In genomic region chr1:8439015-8439702, GRCh38 we compare ENCODE assay signal across 2 cellular contexts.
TF ChIP-seq lines count a peak whose summit lies in the region.

No MANE protein-coding gene starts in this region.

TF ChIP-seq in HEK293, 187 proteins besides CTCF, POLR2A, EP300 and RAD21 (continued from another document and continues in another):
- TF ChIP-seq ZNF223 (tag by site-specific recombination; IDR thresholded peaks at IDR 0.05): no peak
- peak; percentile 77 for TF ChIP-seq PRDM1 (tag by site-specific recombination; IDR thresholded peaks at IDR 0.05)
- 0 out of 2 replicates have a peak, but pooled peaks have one; percentile 11 for TF ChIP-seq ATF2 (tag by site-specific recombination; IDR thresholded peaks at IDR 0.05; ENCODE audit: low read depth)
- TF ChIP-seq ZFP41 (tag by site-specific recombination; IDR thresholded peaks at IDR 0.05; ENCODE audit: borderline replicate concordance): no peak
- no peak for TF ChIP-seq HOXA7 (CRISPR knock-in tag; IDR thresholded peaks at IDR 0.05; ENCODE audit: borderline replicate concordance)
- TF ChIP-seq ZNF514 (tag by site-specific recombination; IDR thresholded peaks at IDR 0.05): no peak
- peak; percentile 98 for TF ChIP-seq IKZF3 (tag by site-specific recombination; IDR thresholded peaks at IDR 0.05)
- peak; percentile 93 for TF ChIP-seq ZNF596 (tag by site-specific recombination; IDR thresholded peaks at IDR 0.05)
- no peak for TF ChIP-seq ZNF670 (tag by site-specific recombination; IDR thresholded peaks at IDR 0.05; ENCODE audit: low read depth)
- no peak for TF ChIP-seq ZNF555 (tag by site-specific recombination; conservative IDR thresholded peaks at IDR 0.05)
- no peak for TF ChIP-seq ZNF624 (tag by site-specific recombination; IDR thresholded peaks at IDR 0.05)
- peak; percentile 75 for TF ChIP-seq HIC1 (tag by site-specific recombination; IDR thresholded peaks at IDR 0.05)
- TF ChIP-seq ZNF248 (tag by site-specific recombination; IDR thresholded peaks at IDR 0.05): no peak
- TF ChIP-seq BCL11A (tag by site-specific recombination; IDR thresholded peaks at IDR 0.05; ENCODE audit: low read depth): peak; percentile 82; the same call in 1 of the 2 replicates
- no peak for TF ChIP-seq ZNF121 (tag by site-specific recombination; IDR thresholded peaks at IDR 0.05)
- TF ChIP-seq ZFP69B (tag by site-specific recombination; IDR thresholded peaks at IDR 0.05): peak; percentile 69; the same call in 1 of the 2 replicates
- TF ChIP-seq SALL2 (tag by site-specific recombination; IDR thresholded peaks at IDR 0.05; ENCODE audit: borderline replicate concordance): no peak
- no peak for TF ChIP-seq PBX3 (CRISPR knock-in tag; IDR thresholded peaks at IDR 0.05)
- no peak for TF ChIP-seq ZNF311 (tag by site-specific recombination; IDR thresholded peaks at IDR 0.05; ENCODE audit: borderline replicate concordance)
- no peak for TF ChIP-seq ZNF707 (tag by site-specific recombination; IDR thresholded peaks at IDR 0.05)
- no peak for TF ChIP-seq ZNF416 (tag by site-specific recombination; IDR thresholded peaks at IDR 0.05)
- peak; percentile 98 for TF ChIP-seq WT1 (tag by site-specific recombination; IDR thresholded peaks at IDR 0.05)
- TF ChIP-seq ZSCAN16 (tag by site-specific recombination; IDR thresholded peaks at IDR 0.05): no peak; the same call in 1 of the 2 replicates
- no peak for TF ChIP-seq ZNF530 (tag by site-specific recombination; IDR thresholded peaks at IDR 0.05; ENCODE audit: low read depth)
- no peak for TF ChIP-seq SCRT2 (tag by site-specific recombination; IDR thresholded peaks at IDR 0.05)
- no peak for TF ChIP-seq HOXC10 (CRISPR knock-in tag; IDR thresholded peaks at IDR 0.05)
- no peak for TF ChIP-seq ZNF571 (tag by site-specific recombination; IDR thresholded peaks at IDR 0.05)
- no peak for TF ChIP-seq ZNF114 (tag by site-specific recombination; IDR thresholded peaks at IDR 0.05)
- TF ChIP-seq ZNF26 (tag by site-specific recombination; IDR thresholded peaks at IDR 0.05): no peak
- TF ChIP-seq ZNF202 (tag by site-specific recombination; IDR thresholded peaks at IDR 0.05; ENCODE audit: borderline replicate concordance): no peak
- peak; percentile 81 for TF ChIP-seq BCL11B (tag by site-specific recombination; IDR thresholded peaks at IDR 0.05; ENCODE audit: low read depth)
- no peak for TF ChIP-seq ZNF354C (tag by site-specific recombination; IDR thresholded peaks at IDR 0.05; ENCODE audit: borderline replicate concordance, low read depth)
- no peak for TF ChIP-seq ZNF112 (tag by site-specific recombination; IDR thresholded peaks at IDR 0.05)
- no peak for TF ChIP-seq ZNF274 (IDR thresholded peaks at IDR 0.05; ENCODE audit: low read length)
- no peak for TF ChIP-seq ZNF274 (tag by site-specific recombination; IDR thresholded peaks at IDR 0.05; ENCODE audit: borderline replicate concordance)

TF ChIP-seq in K562, 482 proteins besides CTCF, POLR2A, EP300 and RAD21 (continued from another document and continues in another):
- TF ChIP-seq ZNF280B (CRISPR knock-in tag; IDR thresholded peaks at IDR 0.05) (no peak), PKNOX1 (IDR thresholded peaks at IDR 0.05) (peak; percentile 73), CTCFL (IDR thresholded peaks at IDR 0.05; ENCODE audit: borderline replicate concordance, insufficient read depth, low read depth, low read length, poor library complexity, severe bottlenecking) (peak; percentile 64), MNT (conservative IDR thresholded peaks at IDR 0.05) (peak in 1 of 2 experiments; percentile 40; a peak in 1 of 4 replicates), HDAC1 (IDR thresholded peaks at IDR 0.05) (peak in 1 of 2 experiments; percentile 19; a peak in 1 of 4 replicates), NCOA1 (IDR thresholded peaks at IDR 0.05; ENCODE audit: low read depth) (no peak), FOXJ2 (tag; IDR thresholded peaks at IDR 0.05) (peak; percentile 88), ARID1B (IDR thresholded peaks at IDR 0.05) (0 out of 2 replicates have a peak, but pooled peaks have one; percentile 8), FOSL1 (tag; conservative IDR thresholded peaks at IDR 0.05) (no peak), KAT7 (CRISPR knock-in tag; IDR thresholded peaks at IDR 0.05; ENCODE audit: borderline replicate concordance) (0 out of 2 replicates have a peak, but pooled peaks have one; percentile 23), NR1H2 (CRISPR knock-in tag; IDR thresholded peaks at IDR 0.05) (0 out of 2 replicates have a peak, but pooled peaks have one; percentile 50), PBX2 (CRISPR knock-in tag; IDR thresholded peaks at IDR 0.05; ENCODE audit: low read depth) (no peak), PBX2 (tag; conservative IDR thresholded peaks at IDR 0.05; ENCODE audit: low read depth) (peak; percentile 75), SPI1 (IDR thresholded peaks at IDR 0.05; ENCODE audit: borderline replicate concordance, low read depth, low read length) (peak; percentile 74; the same call in 1 of the 2 replicates), NR2C2 (CRISPR knock-in tag; IDR thresholded peaks at IDR 0.05) (no peak), NR2C2 (tag; IDR thresholded peaks at IDR 0.05) (peak; percentile 63; the same call in 1 of the 2 replicates), BMI1 (IDR thresholded peaks at IDR 0.05; ENCODE audit: low read length) (peak; percentile 54; the same call in 1 of the 2 replicates), FOXJ3 (CRISPR knock-in tag; IDR thresholded peaks at IDR 0.05) (no peak), MEIS2 (IDR thresholded peaks at IDR 0.05; ENCODE audit: partially characterized antibody) (peak; percentile 89), TFAP4 (CRISPR knock-in tag; IDR thresholded peaks at IDR 0.05; ENCODE audit: borderline replicate concordance) (peak; percentile 29; the same call in 1 of the 2 replicates)
